Comparison of ENCODE assay signal across 8 cellular contexts in the genomic region with DNA sequence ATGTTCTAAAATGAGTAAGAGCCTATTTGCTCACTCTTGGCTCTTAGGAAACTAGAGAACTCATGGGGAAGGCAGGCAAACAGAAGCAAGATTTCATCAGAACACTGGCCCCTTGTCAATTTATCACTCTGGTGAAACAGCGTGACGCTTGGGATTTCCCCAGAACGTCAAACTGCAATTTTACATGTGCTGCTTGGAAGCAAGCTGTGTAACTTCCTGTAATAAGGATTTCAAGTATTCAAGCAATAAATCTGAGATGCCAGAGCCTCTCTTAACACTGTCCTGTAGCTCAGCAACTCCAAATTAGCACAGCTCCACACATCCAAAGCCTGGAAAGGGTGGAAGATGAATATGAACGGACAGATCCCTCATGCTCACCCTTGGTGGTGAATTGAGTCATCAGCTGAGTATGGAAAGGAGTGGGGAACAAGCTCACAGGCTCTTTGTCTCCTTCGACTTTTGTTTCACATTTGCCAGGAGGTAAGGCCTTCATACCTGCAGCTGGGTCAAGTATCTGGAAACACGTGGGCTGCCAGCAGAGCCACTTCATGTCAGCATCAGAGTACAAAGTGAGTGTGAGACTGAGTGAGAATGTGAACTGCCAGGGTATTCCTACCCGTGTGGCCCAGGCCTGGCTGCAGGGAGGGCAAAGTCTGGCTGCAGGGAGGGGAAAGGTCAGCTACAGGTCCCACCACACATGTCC.
DNase-seq lines count a peak whose midpoint lies in the region; ATAC-seq, FAIRE-seq and TF ChIP-seq lines count a peak whose summit lies in the region.

No MANE protein-coding gene starts in this region.

- H3K9me3 ChIP-seq in BLaER1 treated with 17β-estradiol and CSF1 and Interleukin-3, amounts not matched to agents 10 nM and 100 nM (replicated peaks in 1 of 11) = 0 out of 22 replicates have a peak, but pooled peaks cover 0 to 5% (median 0%) of the 10 kb centered on the region in 11 experiments
- H3K9me3 ChIP-seq in SJSA1 (replicated peaks) (no peaks in the 10 kb centered on the region), astrocyte (ENCODE audit: insufficient read depth, low read depth, low read length) (no peaks in the 10 kb centered on the region)

- H3K36me3 Mint-ChIP-seq in astrocyte (ENCODE audit: low read depth, unreplicated experiment) = no peaks in the 10 kb centered on the region

- H4K20me1 ChIP-seq in BLaER1 treated with 17β-estradiol and CSF1 and Interleukin-3, amounts not matched to agents 10 nM and 100 nM = no peaks in the 10 kb centered on the region
- H4K20me1 ChIP-seq in astrocyte (ENCODE audit: insufficient read depth, low read length) = no peaks in the 10 kb centered on the region

- H3K27me3 ChIP-seq in BLaER1 treated with 17β-estradiol and CSF1 and Interleukin-3, amounts not matched to agents 10 nM and 100 nM = no peaks in the 10 kb centered on the region
- H3K27me3 ChIP-seq in SJSA1 (replicated peaks) (no peaks in the 10 kb centered on the region), astrocyte (ENCODE audit: insufficient read depth, low read length) (no peaks in the 10 kb centered on the region)

- peaks cover 10% of the 10 kb centered on the region for H3K27me3 Mint-ChIP-seq in astrocyte (ENCODE audit: low read depth, unreplicated experiment)

- H3K9ac ChIP-seq in BLaER1 treated with 17β-estradiol and CSF1 and Interleukin-3, amounts not matched to agents 10 nM and 100 nM = peak overlapping the region in 6 of 11 experiments; percentile 24 to 99 (median 77); a peak in 11 of 22 replicates
- H3K9ac ChIP-seq in astrocyte (ENCODE audit: low read length) = peak overlapping the region; percentile 57

- ATAC-seq in HG03354 (IDR thresholded peaks at IDR 0.05; ENCODE audit: poor library complexity, severe bottlenecking, unreplicated experiment) = peak; percentile 92

- FAIRE-seq in astrocyte (lab: Jason Lieb, UNC) = no peak

- no peak overlapping the region for H3K4me3 Mint-ChIP-seq in astrocyte (ENCODE audit: unreplicated experiment)

- peak overlapping the region in 3 of 10 experiments; percentile 31 to 49 (median 46); a peak in 6 of 20 replicates for H3K4me3 ChIP-seq in BLaER1 treated with 17β-estradiol and CSF1 and Interleukin-3, amounts not matched to agents 10 nM and 100 nM
- no peak overlapping the region for H3K4me3 ChIP-seq in SJSA1
- peak overlapping the region; percentile 19 for H3K4me3 ChIP-seq in astrocyte (ENCODE audit: insufficient read depth, low read depth, low read length)

- DNase-seq in GM19240 (ENCODE audit: insufficient read length, low spot score) (peak; percentile 19), SJSA1 (ENCODE audit: low read depth in 1 of 2, low spot score in 2 of 2) (peak in 1 of 2 experiments; percentile 67), astrocyte (ENCODE audit: low read depth) (peak; percentile 99), kidney tubule cell (ENCODE audit: low spot score) (peak; percentile 98), T-helper 9 cell (no peak)
- peak; percentile 59 to 81 (median 72) for DNase-seq in stimulated activated CD4-positive, alpha-beta T cell treated with anti-CD3 and anti-CD28 coated beads, TNF-alpha, amount 100 ng/mL, for 24 hours (ENCODE audit: low read depth in 3 of 3)

- H3K79me2 ChIP-seq in astrocyte (ENCODE audit: insufficient read depth, low read length) = no peaks in the 10 kb centered on the region

- H3K4me2 ChIP-seq in BLaER1 treated with 17β-estradiol and CSF1 and Interleukin-3, amounts not matched to agents 10 nM and 100 nM = peak overlapping the region in 10 of 11 experiments; percentile 30 to 98 (median 50); a peak in 16 of 22 replicates
- H3K4me2 ChIP-seq in astrocyte (ENCODE audit: low read length) = peak overlapping the region; percentile 68

- peak overlapping the region; percentile 69 for H2AFZ ChIP-seq in astrocyte (ENCODE audit: low read depth, low read length)

- H3K4me1 Mint-ChIP-seq in astrocyte (ENCODE audit: low read depth, unreplicated experiment) = peaks cover 7% of the 10 kb centered on the region

- no peaks in the 10 kb centered on the region for H3K9me3 Mint-ChIP-seq in astrocyte (ENCODE audit: unreplicated experiment)

- peak overlapping the region in 10 of 11 experiments; percentile 27 to 100 (median 70); a peak in 14 of 22 replicates for H3K27ac ChIP-seq in BLaER1 treated with 17β-estradiol and CSF1 and Interleukin-3, amounts not matched to agents 10 nM and 100 nM
- peak overlapping the region; percentile 58 for H3K27ac ChIP-seq in SJSA1
- H3K27ac ChIP-seq in astrocyte (ENCODE audit: low read depth, low read length) = peak overlapping the region; percentile 82

- H3K36me3 ChIP-seq in BLaER1 treated with 17β-estradiol and CSF1 and Interleukin-3, amounts not matched to agents 10 nM and 100 nM = no peaks in the 10 kb centered on the region
- H3K36me3 ChIP-seq in SJSA1 (no peaks in the 10 kb centered on the region), astrocyte (ENCODE audit: insufficient read depth, low read length) (no peaks in the 10 kb centered on the region)

- peaks cover 21 to 89% (median 35%) of the 10 kb centered on the region in 10 experiments for H3K4me1 ChIP-seq in BLaER1 treated with 17β-estradiol and CSF1 and Interleukin-3, amounts not matched to agents 10 nM and 100 nM
- H3K4me1 ChIP-seq in SJSA1 (replicated peaks) (peaks cover 28% of the 10 kb centered on the region), astrocyte (ENCODE audit: insufficient read depth, low read length) (peaks cover 20% of the 10 kb centered on the region)

- TF ChIP-seq CTCF in astrocyte (IDR thresholded peaks at IDR 0.05; ENCODE audit: insufficient read depth, low read depth, low read length) = no peak

- H3K27ac Mint-ChIP-seq in astrocyte (ENCODE audit: unreplicated experiment) = peak overlapping the region; percentile 2
